ENCODE assay signal across 22 cellular contexts in the genomic region with DNA sequence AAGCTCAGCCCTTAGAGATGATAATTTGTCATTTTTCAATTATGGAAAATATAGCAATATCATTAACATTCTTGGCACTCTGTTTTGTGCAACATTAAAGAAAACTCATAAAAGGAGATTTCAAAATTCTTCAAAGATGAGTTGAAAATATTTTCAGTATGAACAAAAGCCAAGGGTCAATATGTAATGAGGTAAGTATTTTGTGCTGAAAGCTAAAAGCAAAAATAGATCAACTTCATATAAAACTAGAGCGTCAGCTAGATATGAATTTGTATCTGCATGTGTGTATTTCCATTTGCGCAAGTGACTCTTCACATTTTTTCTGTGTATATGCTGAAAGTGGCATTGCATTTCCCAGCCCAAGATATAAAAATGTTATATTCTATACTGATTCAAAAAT.
A peak's percentile ranks its signal among the peaks of the same experiment; 100 is the strongest.
DNase-seq lines count a peak whose midpoint lies in the region; ATAC-seq and TF ChIP-seq lines count a peak whose summit lies in the region.
"Had no signal": no experiment of that assay in that cellular context is flagged by ENCODE, and none has a peak within 500 bp of the region (broad histone marks: within the 10 kb centered on the region; RNA-seq: fewer than 3 reads in every experiment).

No MANE protein-coding gene starts in this region.

- CTCF ChIA-PET in PC-3 (lab: Charles Lee): no interaction called here

- H3K4me2 ChIP-seq in PC-3 (ENCODE audit: low read length): no peak overlapping the region
- H3K4me2 ChIP-seq: A549; BLaER1 treated with 17β-estradiol and CSF1 and Interleukin-3, amounts not matched to agents 10 nM and 100 nM; GM23338 had no signal

- DNase-seq in HCEC 1CT (peak; percentile 2), PC-3 (peak; percentile 24), choroid plexus epithelial cell (ENCODE audit: low read depth) (peak; percentile 0), germinal center (ENCODE audit: low spot score) (no peak), SK-N-DZ (ENCODE audit: low spot score) (no peak), substantia nigra (lab: John Stamatoyannopoulos, UW) (no peak)
- no peak for DNase-seq in stimulated activated CD4-positive, alpha-beta T cell treated with anti-CD3 and anti-CD28 coated beads, Interleukin-2, amount 100 ng/mL, for 48 hours
- DNase-seq: 8988T; ACHN; AML-193; BE2C; CD4-positive, alpha-beta T cell; CD8-positive, alpha-beta memory T cell; DMS 273 treated with DMSO at 0.1 percent for 48 hours; DMS79; EL; GDM1; H9; HFFc6 had no signal

- H3K36me3 ChIP-seq in PC-3 (ENCODE audit: low read depth, low read length): no peaks in the 10 kb centered on the region
- H3K36me3 ChIP-seq: BE2C; BLaER1 treated with 17β-estradiol and CSF1 and Interleukin-3, amounts not matched to agents 10 nM and 100 nM had no signal

- no peaks in the 10 kb centered on the region for H3K4me1 ChIP-seq in PC-3 (ENCODE audit: insufficient read depth, low read length)
- H3K4me1 ChIP-seq: A549; BLaER1 treated with 17β-estradiol and CSF1 and Interleukin-3, amounts not matched to agents 10 nM and 100 nM had no signal

- TF ChIP-seq CTCF in PC-3 (conservative IDR thresholded peaks at IDR 0.05; ENCODE audit: low read depth, low read length): no peak
- no peak for TF ChIP-seq CTCF in choroid plexus epithelial cell (conservative IDR thresholded peaks at IDR 0.05; ENCODE audit: low read depth, low read length)

- no peaks in the 10 kb centered on the region for H3K79me2 ChIP-seq in PC-3 (ENCODE audit: low read length)

- intact Hi-C loops in PC-3 (cut with micrococcal nuclease): no loop called here

- no peaks in the 10 kb centered on the region for H3F3A ChIP-seq in PC-3 (ENCODE audit: low read length, unreplicated experiment)

- no peak overlapping the region for H3K27ac ChIP-seq in PC-3 (ENCODE audit: low read length)
- H3K27ac ChIP-seq in substantia nigra (ENCODE audit: low read depth, low read length, poor library complexity, severe bottlenecking): no peak overlapping the region
- H3K27ac ChIP-seq: A549; BLaER1 treated with 17β-estradiol and CSF1 and Interleukin-3, amounts not matched to agents 10 nM and 100 nM had no signal

- H4K20me1 ChIP-seq in PC-3 (ENCODE audit: low read length): no peaks in the 10 kb centered on the region
- H4K20me1 ChIP-seq: BLaER1 treated with 17β-estradiol and CSF1 and Interleukin-3, amounts not matched to agents 10 nM and 100 nM had no signal

- H3K9me3 ChIP-seq in PC-3 (ENCODE audit: low read length): no peaks in the 10 kb centered on the region
- H3K9me3 ChIP-seq: A549, BE2C had no signal

- H3K4me3 ChIP-seq in PC-3 (ENCODE audit: low read length) (no peak overlapping the region), choroid plexus epithelial cell (ENCODE audit: low read depth, low read length) (no peak overlapping the region)
- H3K4me3 ChIP-seq: A549; BLaER1 treated with 17β-estradiol and CSF1 and Interleukin-3, amounts not matched to agents 10 nM and 100 nM; GM23338 had no signal

- no peak overlapping the region for H3K9ac ChIP-seq in PC-3 (ENCODE audit: low read length)
- H3K9ac ChIP-seq: BLaER1 treated with 17β-estradiol and CSF1 and Interleukin-3, amounts not matched to agents 10 nM and 100 nM had no signal

- no peak overlapping the region for H2AFZ ChIP-seq in PC-3 (ENCODE audit: low read length)
- H2AFZ ChIP-seq: GM23338 had no signal

- no peak for ATAC-seq in PC-3
- ATAC-seq: A549, GM23338 had no signal

- no TSS peak for BruUV-seq in PC-3 (replicated peaks; lab: Mats Ljungman, UMichigan)

- POLR2A ChIA-PET in PC-3 (lab: Charles Lee; ENCODE audit: unreplicated experiment): no interaction called here

- no peaks in the 10 kb centered on the region for H3K9me2 ChIP-seq in PC-3 (replicated peaks; ENCODE audit: low read length)

- H3K27me3 ChIP-seq in PC-3 (ENCODE audit: low read length): no peaks in the 10 kb centered on the region
- H3K27me3 ChIP-seq: BE2C; BLaER1 treated with 17β-estradiol and CSF1 and Interleukin-3, amounts not matched to agents 10 nM and 100 nM had no signal

Comparison
In these comparisons a context has a peak if more than half of its experiments do, and no peak if none do; other contexts are left out.
1. DNase-seq: peak in HCEC 1CT (single experiment), PC-3 (single experiment) and choroid plexus epithelial cell (single experiment); none in germinal center (single experiment), SK-N-DZ (single experiment), substantia nigra (0 of 49) and stimulated activated CD4-positive, alpha-beta T cell treated with anti-CD3 and anti-CD28 coated beads, Interleukin-2, amount 100 ng/mL, for 48 hours (0 of 2).